1 cellular context compared by ENCODE assay signal in the genomic region with DNA sequence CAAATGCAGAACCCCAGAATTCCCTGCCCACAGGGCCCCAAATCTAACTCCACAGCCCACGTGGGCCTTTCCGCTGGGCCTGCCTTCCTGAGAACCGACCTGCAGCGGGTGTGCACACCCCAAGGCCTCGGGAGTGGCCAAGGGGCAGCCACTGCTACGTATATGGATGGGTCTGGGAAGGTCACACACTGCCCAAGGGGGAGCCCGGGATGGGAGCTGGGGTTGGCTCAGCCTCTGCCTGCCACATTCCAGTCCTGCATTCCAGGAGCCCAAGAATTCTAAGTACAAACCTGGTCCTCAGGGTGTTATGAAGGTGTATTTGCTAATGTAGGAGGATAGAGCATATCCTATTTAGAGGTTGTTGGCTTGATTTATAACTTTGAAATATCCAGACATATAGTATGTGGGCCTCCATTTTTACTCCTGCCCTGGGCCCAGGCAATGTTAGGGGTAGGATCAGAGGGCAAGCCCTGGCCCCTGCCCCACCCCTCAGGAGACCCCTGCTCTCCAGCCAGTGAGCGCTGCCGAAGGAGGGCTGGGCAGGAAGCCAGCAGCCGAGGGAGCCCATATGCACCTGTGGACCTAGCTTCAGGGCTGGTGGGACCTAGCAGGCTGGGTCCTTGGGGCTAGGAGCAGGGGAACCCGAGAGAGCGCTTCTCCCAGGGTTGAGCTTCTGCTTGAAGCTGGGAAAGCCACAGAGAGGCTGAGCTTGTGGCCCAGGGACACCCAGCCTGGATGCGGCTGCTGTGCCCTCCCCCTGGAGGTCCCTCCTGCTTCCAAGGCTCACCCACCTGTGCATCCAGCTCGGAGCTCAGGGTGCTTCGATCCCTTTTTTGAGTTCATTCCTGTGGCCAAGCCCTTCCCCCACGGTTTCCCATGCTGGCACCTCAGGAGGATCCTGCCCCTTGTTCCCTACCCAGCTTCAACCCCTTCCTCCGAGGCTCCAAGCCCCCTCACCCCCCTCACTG.
TF ChIP-seq lines count a peak whose summit lies in the region.

No MANE protein-coding gene starts in this region.

TF ChIP-seq in IMR-90, 13 proteins besides CTCF, POLR2A, EP300 and RAD21:
- TF ChIP-seq, protein P1, sequence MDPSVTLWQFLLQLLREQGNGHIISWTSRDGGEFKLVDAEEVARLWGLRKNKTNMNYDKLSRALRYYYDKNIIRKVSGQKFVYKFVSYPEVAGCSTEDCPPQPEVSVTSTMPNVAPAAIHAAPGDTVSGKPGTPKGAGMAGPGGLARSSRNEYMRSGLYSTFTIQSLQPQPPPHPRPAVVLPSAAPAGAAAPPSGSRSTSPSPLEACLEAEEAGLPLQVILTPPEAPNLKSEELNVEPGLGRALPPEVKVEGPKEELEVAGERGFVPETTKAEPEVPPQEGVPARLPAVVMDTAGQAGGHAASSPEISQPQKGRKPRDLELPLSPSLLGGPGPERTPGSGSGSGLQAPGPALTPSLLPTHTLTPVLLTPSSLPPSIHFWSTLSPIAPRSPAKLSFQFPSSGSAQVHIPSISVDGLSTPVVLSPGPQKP (IDR thresholded peaks at IDR 0.05; ENCODE audit: borderline replicate concordance, low read depth, low read length) = no peak
- TF ChIP-seq FOS (IDR thresholded peaks at IDR 0.05; ENCODE audit: low read depth, low read length) (no peak), RCOR1 (IDR thresholded peaks at IDR 0.05; ENCODE audit: insufficient replicate concordance, low read length) (no peak), SMC3 (IDR thresholded peaks at IDR 0.05; ENCODE audit: low read depth, low read length) (no peak), BHLHE40 (IDR thresholded peaks at IDR 0.05; ENCODE audit: low read depth, low read length) (no peak), NFE2L2 (IDR thresholded peaks at IDR 0.05; ENCODE audit: low read depth, low read length) (no peak), MAFK (IDR thresholded peaks at IDR 0.05; ENCODE audit: low read depth, low read length) (no peak), CEBPB (IDR thresholded peaks at IDR 0.05; ENCODE audit: low read depth, low read length) (no peak), MXI1 (IDR thresholded peaks at IDR 0.05; ENCODE audit: borderline replicate concordance, low read depth, low read length) (no peak), RFX5 (IDR thresholded peaks at IDR 0.05; ENCODE audit: low read depth, low read length) (no peak), CHD1 (IDR thresholded peaks at IDR 0.05; ENCODE audit: low read depth, low read length) (no peak), MAZ (IDR thresholded peaks at IDR 0.05; ENCODE audit: borderline replicate concordance, low read depth, low read length) (no peak)
- TF ChIP-seq, protein P2, sequence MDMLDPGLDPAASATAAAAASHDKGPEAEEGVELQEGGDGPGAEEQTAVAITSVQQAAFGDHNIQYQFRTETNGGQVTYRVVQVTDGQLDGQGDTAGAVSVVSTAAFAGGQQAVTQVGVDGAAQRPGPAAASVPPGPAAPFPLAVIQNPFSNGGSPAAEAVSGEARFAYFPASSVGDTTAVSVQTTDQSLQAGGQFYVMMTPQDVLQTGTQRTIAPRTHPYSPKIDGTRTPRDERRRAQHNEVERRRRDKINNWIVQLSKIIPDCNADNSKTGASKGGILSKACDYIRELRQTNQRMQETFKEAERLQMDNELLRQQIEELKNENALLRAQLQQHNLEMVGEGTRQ (IDR thresholded peaks at IDR 0.05; ENCODE audit: low read depth, low read length) = no peak
TF ChIP-seq in IMR-90: peak in this region for 0.
